In genomic region chr1:84048820-84049219, GRCh38 we compare ENCODE assay signal across 31 cellular contexts. TPM values are rescaled to one million over a fixed set of nuclear protein-coding genes. Genes with fewer than 3 reads are reported as not detected.
"Had no signal": no experiment of that assay in that cellular context is flagged by ENCODE, and none has a peak within 500 bp of the region (broad histone marks: within the 10 kb centered on the region; RNA-seq: fewer than 3 reads in every experiment).

No MANE protein-coding gene starts in this region.

- H3K9me3 ChIP-seq: adrenal gland, body of pancreas, breast epithelium had no signal

- FAIRE-seq: astrocyte had no signal

- H3K4me1 ChIP-seq: adrenal gland, body of pancreas, breast epithelium had no signal

- DNase-seq: activated B cell treated with CpG ODN at 0.5 μM for 24 hours; activated CD4-positive, alpha-beta memory T cell treated with anti-CD3 and anti-CD28 coated beads for 36 hours; activated CD4-positive, alpha-beta T cell treated with anti-CD3 and anti-CD28 coated beads for 4 hours; activated CD4-positive, alpha-beta T cell treated with anti-CD3 and anti-CD28 coated beads, Interleukin-2, amount 10 ng/mL, durations not matched to agents 24 days and 14 days; activated CD4-positive, alpha-beta T cell treated with anti-CD3 and anti-CD28 coated beads, Interleukin-2, amount 50 U/mL, for 1 hour; activated CD4-positive, alpha-beta T cell treated with anti-CD3 and anti-CD28 coated beads, Interleukin-2, amount 50 U/mL, for 4 hours; activated CD4-positive, CD25-positive, alpha-beta regulatory T cell treated with anti-CD3 and anti-CD28 coated beads, Interleukin-2, amount 50 U/mL, for 72 hours; activated CD8-positive, alpha-beta memory T cell treated with anti-CD3 and anti-CD28 coated beads, Interleukin-2, amount 50 U/mL, for 4 hours; activated CD8-positive, alpha-beta T cell treated with anti-CD3 and anti-CD28 coated beads for 36 hours; activated effector memory CD4-positive, alpha-beta T cell treated with anti-CD3 and anti-CD28 coated beads, Interleukin-2, amount 50 U/mL, for 16 hours; activated gamma-delta T cell treated with Interleukin-2 at 50 U/mL for 16 hours; activated naive CD4-positive, alpha-beta T cell; activated naive CD4-positive, alpha-beta T cell treated with anti-CD3 and anti-CD28 coated beads for 36 hours; activated naive CD4-positive, alpha-beta T cell treated with anti-CD3 and anti-CD28 coated beads, Interleukin-2, amount 50 U/mL, for 16 hours; activated naive CD8-positive, alpha-beta T cell treated with anti-CD3 and anti-CD28 coated beads for 36 hours; activated T-cell treated with anti-CD3 and anti-CD28 coated beads for 4 hours; activated T-cell treated with anti-CD3 and anti-CD28 coated beads, Interleukin-2, amount 50 U/mL, for 1 hour; activated T-cell treated with anti-CD3 and anti-CD28 coated beads, Interleukin-2, amount 50 U/mL, for 4 hours; activated T-cell treated with anti-CD3 and anti-CD28 coated beads, Interleukin-2, amount 50 U/mL, for 72 hours; adrenal gland; amniotic stem cell; aorta; body of pancreas; brain microvascular endothelial cell; central memory CD4-positive, alpha-beta T cell; T-helper 9 cell had no signal

- H3K27ac ChIP-seq: adrenal gland, body of pancreas, brain microvascular endothelial cell, breast epithelium, VCaP had no signal

- H3K36me3 ChIP-seq: adrenal gland, brain microvascular endothelial cell, breast epithelium had no signal

- ATAC-seq: activated CD8-positive, alpha-beta T cell treated with anti-CD3 and anti-CD28 coated beads for 36 hours; activated naive CD4-positive, alpha-beta T cell treated with anti-CD3 and anti-CD28 coated beads, Interleukin-2, amount 50 U/mL, for 72 hours; activated T-cell treated with anti-CD3 and anti-CD28 coated beads, Interleukin-2, amount 50 U/mL, for 4 hours; activated T-cell treated with anti-CD3 and anti-CD28 coated beads, Interleukin-2, amount 50 U/mL, for 72 hours; activated T-helper 17 cell treated with anti-CD3 and anti-CD28 coated beads, Interleukin-2, amount 50 U/mL, for 72 hours; body of pancreas had no signal

- H3K27me3 ChIP-seq: adrenal gland, body of pancreas, brain microvascular endothelial cell, breast epithelium had no signal

- H3K4me3 ChIP-seq: adrenal gland, body of pancreas, breast epithelium had no signal

RNA-seq across cellular contexts. Expression of gene TTLL7, which starts 49.9 kb away (rescaled TPM):
- total RNA-seq: activated B cell treated with CpG ODN at 0.5 μM for 24 hours; activated naive CD4-positive, alpha-beta T cell treated with anti-CD3 and anti-CD28 coated beads for 36 hours had no signal
